Comparison of ENCODE assay signal across 11 cellular contexts in genomic region chr12:67804168-67804567, GRCh38.
DNase-seq lines count a peak whose midpoint lies in the region; ATAC-seq and TF ChIP-seq lines count a peak whose summit lies in the region.
"Had no signal": no experiment of that assay in that cellular context is flagged by ENCODE, and none has a peak within 500 bp of the region (broad histone marks: within the 10 kb centered on the region; RNA-seq: fewer than 3 reads in every experiment).

No MANE protein-coding gene starts in this region.

- no peaks in the 10 kb centered on the region for H3K9me3 ChIP-seq in BLaER1
- H3K9me3 ChIP-seq in endodermal cell (ENCODE audit: control insufficient read depth, low read length): no peaks in the 10 kb centered on the region
- H3K9me3 ChIP-seq in heart right ventricle: no peaks in the 10 kb centered on the region

- no peaks in the 10 kb centered on the region for H3K36me3 ChIP-seq in BLaER1
- H3K36me3 ChIP-seq in endodermal cell (ENCODE audit: control insufficient read depth, insufficient read depth, low read length): no peaks in the 10 kb centered on the region
- H3K36me3 ChIP-seq in heart right ventricle: no peaks in the 10 kb centered on the region

- no peak overlapping the region for H3K4me3 ChIP-seq in BLaER1
- H3K4me3 ChIP-seq in endodermal cell (ENCODE audit: low read length): no peak overlapping the region
- H3K4me3 ChIP-seq in heart right ventricle: no peak overlapping the region

- H3K4me3 Mint-ChIP-seq in endodermal cell: no peak overlapping the region
- H3K4me3 Mint-ChIP-seq: IgD-negative memory B cell, naive B cell had no signal

- TF ChIP-seq CTCF in endodermal cell (conservative IDR thresholded peaks at IDR 0.05) (no peak), GM13977 (IDR thresholded peaks at IDR 0.05; ENCODE audit: extremely low read depth, insufficient read depth, missing control alignments) (no peak), heart right ventricle (IDR thresholded peaks at IDR 0.05) (no peak)

- no peaks in the 10 kb centered on the region for H4K20me1 ChIP-seq in BLaER1

- intact Hi-C loops in heart right ventricle (cut with DNase I): no loop called here

- H3K4me1 ChIP-seq in BLaER1 (peaks cover 19% of the 10 kb centered on the region), endodermal cell (ENCODE audit: control insufficient read depth, insufficient read depth, low read length) (peaks cover 1% of the 10 kb centered on the region), heart right ventricle (peaks cover 0 to 21% (median 7%) of the 10 kb centered on the region in 9 donors)

- no peaks in the 10 kb centered on the region for H3K36me3 Mint-ChIP-seq in endodermal cell (ENCODE audit: low read depth)
- H3K36me3 Mint-ChIP-seq: naive B cell had no signal

- DNase-seq in RPMI8226: peak; percentile 42
- no peak for DNase-seq in endodermal cell
- DNase-seq in hepatic stellate cell (ENCODE audit: low spot score): no peak
- DNase-seq in NCI-H2081 (lab: John Stamatoyannopoulos, UW): no peak
- no peak for DNase-seq in GM13977 (ENCODE audit: low spot score)
- no peak for DNase-seq in heart right ventricle
- DNase-seq: naive B cell had no signal

- H3K27ac ChIP-seq in BLaER1 (no peak overlapping the region), endodermal cell (ENCODE audit: low read depth, low read length) (peak overlapping the region; percentile 62), heart right ventricle (no peak overlapping the region)

- H3K27me3 Mint-ChIP-seq in endodermal cell (ENCODE audit: insufficient read depth): peaks cover 3% of the 10 kb centered on the region

- no peaks in the 10 kb centered on the region for H3K9me3 Mint-ChIP-seq in endodermal cell
- H3K9me3 Mint-ChIP-seq: IgD-negative memory B cell, naive B cell had no signal

- H3K27me3 ChIP-seq in BLaER1: no peaks in the 10 kb centered on the region
- H3K27me3 ChIP-seq in endodermal cell (ENCODE audit: control insufficient read depth, insufficient read depth, low read length, poor library complexity, severe bottlenecking): no peaks in the 10 kb centered on the region
- H3K27me3 ChIP-seq in heart right ventricle: no peaks in the 10 kb centered on the region

- H3K9ac ChIP-seq in BLaER1 (no peak overlapping the region), endodermal cell (ENCODE audit: extremely low read depth, low read length, poor library complexity, severe bottlenecking) (no peak overlapping the region)

- H3K4me2 ChIP-seq in BLaER1: peak overlapping the region; percentile 43

- peaks cover 8% of the 10 kb centered on the region for H3K4me1 Mint-ChIP-seq in endodermal cell
- H3K4me1 Mint-ChIP-seq: naive B cell had no signal

- H3K27ac Mint-ChIP-seq in endodermal cell: no peak overlapping the region
- H3K27ac Mint-ChIP-seq: IgD-negative memory B cell, naive B cell had no signal

- WGBS in endodermal cell (ENCODE audit: insufficient coverage in 1 of 2, insufficient read length in 1 of 2), 2 experiments: 95 to 100% methylated on average over 1 of the region's 1 CpG
- WGBS in heart right ventricle, 2 donors: 42 to 48% methylated on average over 1 of the region's 1 CpG

- ATAC-seq in GM21423 (IDR thresholded peaks at IDR 0.05; ENCODE audit: unreplicated experiment) (peak; percentile 75), heart right ventricle (no peak)
- ATAC-seq: Panc1 had no signal

- in situ Hi-C loops in GM13977 (cut with MboI; ENCODE audit: low pct_unique_long_range_greater_than_20kb, low sequenced_read_pairs, unreplicated experiment): no loop called here
